27 cellular contexts compared by ENCODE assay signal in genomic region chr15:77535845-77536244, GRCh38.
DNase-seq lines count a peak whose midpoint lies in the region; ATAC-seq and TF ChIP-seq lines count a peak whose summit lies in the region.
"Had no signal": no experiment of that assay in that cellular context is flagged by ENCODE, and none has a peak within 500 bp of the region (broad histone marks: within the 10 kb centered on the region; RNA-seq: fewer than 3 reads in every experiment).

No MANE protein-coding gene starts in this region.

- H3K36me3 Mint-ChIP-seq in T-helper 2 cell treated with Interferon-gamma antibody and Interleukin-4, amounts not matched to agents 5 μg/mL and 100 μg/mL, for 36 hours (ENCODE audit: low read depth) = no peaks in the 10 kb centered on the region
- H3K36me3 Mint-ChIP-seq: activated naive CD8-positive, alpha-beta T cell treated with anti-CD3 and anti-CD28 coated beads for 36 hours; CD4-positive, CD25-positive, alpha-beta regulatory T cell; naive B cell had no signal

- H3K27ac Mint-ChIP-seq in T-helper 2 cell treated with Interferon-gamma antibody and Interleukin-4, amounts not matched to agents 5 μg/mL and 100 μg/mL, for 36 hours = no peak overlapping the region
- H3K27ac Mint-ChIP-seq: activated naive CD8-positive, alpha-beta T cell treated with anti-CD3 and anti-CD28 coated beads for 36 hours; activated T-helper 17 cell treated with anti-CD3 and anti-CD28 coated beads, Interleukin-2, amount 50 U/mL, for 72 hours; stimulated activated naive CD8-positive, alpha-beta T cell treated with anti-CD3 and anti-CD28 coated beads, Interleukin-15, Interleukin-2, amounts not matched to agents 100 ng/mL and 50 ng/mL, for 24 hours had no signal

- H3K4me1 Mint-ChIP-seq in T-helper 2 cell treated with Interferon-gamma antibody and Interleukin-4, amounts not matched to agents 5 μg/mL and 100 μg/mL, for 36 hours (ENCODE audit: low read depth) = no peaks in the 10 kb centered on the region
- H3K4me1 Mint-ChIP-seq: activated naive CD8-positive, alpha-beta T cell treated with anti-CD3 and anti-CD28 coated beads for 36 hours; activated T-helper 17 cell treated with anti-CD3 and anti-CD28 coated beads, Interleukin-2, amount 50 U/mL, for 72 hours had no signal

- H3K27me3 Mint-ChIP-seq in T-helper 2 cell treated with Interferon-gamma antibody and Interleukin-4, amounts not matched to agents 5 μg/mL and 100 μg/mL, for 36 hours (ENCODE audit: low read depth) = peaks cover 13% of the 10 kb centered on the region
- H3K27me3 Mint-ChIP-seq: stimulated activated naive CD8-positive, alpha-beta T cell treated with anti-CD3 and anti-CD28 coated beads, Interleukin-15, Interleukin-2, amounts not matched to agents 100 ng/mL and 50 ng/mL, for 24 hours had no signal

- H3K4me1 ChIP-seq in upper lobe of right lung = peaks cover 3% of the 10 kb centered on the region

- DNase-seq in NCI-H82 (lab: John Stamatoyannopoulos, UW) = peak; percentile 48
- DNase-seq in NCI-H82 treated with DMSO at 0.1 percent for 48 hours (lab: John Stamatoyannopoulos, UW; ENCODE audit: unreplicated experiment) = no peak
- DNase-seq in mesenteric fat pad (ENCODE audit: low spot score) = peak; percentile 51
- peak; percentile 15 for DNase-seq in upper lobe of right lung
- no peak for DNase-seq in activated effector memory CD4-positive, alpha-beta T cell treated with Interleukin-2 at 50 U/mL for 16 hours
- no peak for DNase-seq in T-helper 2 cell treated with Interferon-gamma antibody and Interleukin-4, amounts not matched to agents 5 μg/mL and 100 μg/mL, for 36 hours (ENCODE audit: low spot score)
- no peak for DNase-seq in left ventricle myocardium superior
- DNase-seq: activated CD4-positive, alpha-beta T cell treated with anti-CD3 and anti-CD28 coated beads, Interleukin-2, amount 50 U/mL, for 4 hours; activated CD4-positive, CD25-positive, alpha-beta regulatory T cell; activated CD8-positive, alpha-beta memory T cell treated with anti-CD3 and anti-CD28 coated beads, Interleukin-2, amount 50 U/mL, for 4 hours; activated naive CD8-positive, alpha-beta T cell treated with anti-CD3 and anti-CD28 coated beads for 36 hours; EL; kidney glomerular epithelial cell; mesenchymal stem cell; naive B cell; NCI-H1105; NCI-H1930; NCI-H345; NCI-H774; Right ventricle myocardium superior had no signal

- H3K4me3 Mint-ChIP-seq in T-helper 2 cell treated with Interferon-gamma antibody and Interleukin-4, amounts not matched to agents 5 μg/mL and 100 μg/mL, for 36 hours = no peak overlapping the region
- H3K4me3 Mint-ChIP-seq: activated naive CD8-positive, alpha-beta T cell treated with anti-CD3 and anti-CD28 coated beads for 36 hours; activated T-helper 17 cell treated with anti-CD3 and anti-CD28 coated beads, Interleukin-2, amount 50 U/mL, for 72 hours; CD4-positive, CD25-positive, alpha-beta regulatory T cell; stimulated activated naive CD8-positive, alpha-beta T cell treated with anti-CD3 and anti-CD28 coated beads, Interleukin-15, Interleukin-2, amounts not matched to agents 100 ng/mL and 50 ng/mL, for 24 hours had no signal

- no peak overlapping the region for H3K4me3 ChIP-seq in upper lobe of right lung
- H3K4me3 ChIP-seq: ovary, tibial artery had no signal

- no peaks in the 10 kb centered on the region for H3K9me3 Mint-ChIP-seq in T-helper 2 cell treated with Interferon-gamma antibody and Interleukin-4, amounts not matched to agents 5 μg/mL and 100 μg/mL, for 36 hours
- H3K9me3 Mint-ChIP-seq: activated naive CD8-positive, alpha-beta T cell treated with anti-CD3 and anti-CD28 coated beads for 36 hours; activated T-helper 17 cell treated with anti-CD3 and anti-CD28 coated beads, Interleukin-2, amount 50 U/mL, for 72 hours; CD4-positive, CD25-positive, alpha-beta regulatory T cell; naive B cell; stimulated activated naive CD8-positive, alpha-beta T cell treated with anti-CD3 and anti-CD28 coated beads, Interleukin-15, Interleukin-2, amounts not matched to agents 100 ng/mL and 50 ng/mL, for 24 hours had no signal

- no peaks in the 10 kb centered on the region for H3K27me3 ChIP-seq in upper lobe of right lung
- H3K27me3 ChIP-seq: ovary had no signal

- no peaks in the 10 kb centered on the region for H3K36me3 ChIP-seq in upper lobe of right lung
- H3K36me3 ChIP-seq: ovary, tibial artery had no signal

- no peaks in the 10 kb centered on the region for H3K9me3 ChIP-seq in upper lobe of right lung
- H3K9me3 ChIP-seq: ovary, tibial artery had no signal

- intact Hi-C loops in upper lobe of right lung (cut with DNase I) = no loop called here
- intact Hi-C loops in left ventricle myocardium superior (cut with micrococcal nuclease) = no loop called here

- ATAC-seq in upper lobe of right lung = no peak
- no peak for ATAC-seq in left ventricle myocardium superior
- ATAC-seq: activated T-helper 17 cell treated with anti-CD3 and anti-CD28 coated beads, Interleukin-2, amount 50 U/mL, for 72 hours had no signal

- peak overlapping the region; percentile 23 for H3K27ac ChIP-seq in angular gyrus (ENCODE audit: low read depth, low read length)
- H3K27ac ChIP-seq in upper lobe of right lung = no peak overlapping the region
- H3K27ac ChIP-seq: 22Rv1, ovary, tibial artery had no signal

- no peak for TF ChIP-seq CTCF in upper lobe of right lung (IDR thresholded peaks at IDR 0.05)

Comparison
In these comparisons a context has a peak if more than half of its experiments do, and no peak if none do; other contexts are left out.
1. DNase-seq: peak in NCI-H82 (single experiment), mesenteric fat pad (single experiment) and upper lobe of right lung (single experiment); none in NCI-H82 treated with DMSO at 0.1 percent for 48 hours (single experiment), activated effector memory CD4-positive, alpha-beta T cell treated with Interleukin-2 at 50 U/mL for 16 hours (single experiment), T-helper 2 cell treated with Interferon-gamma antibody and Interleukin-4, amounts not matched to agents 5 μg/mL and 100 μg/mL, for 36 hours (single experiment) and left ventricle myocardium superior (single experiment).